ENCODE assay signal across 1 cellular context in genomic region chr2:205699554-205700289, GRCh38.
TF ChIP-seq lines count a peak whose summit lies in the region.

No MANE protein-coding gene starts in this region.

TF ChIP-seq in SK-N-SH treated with all-trans-retinoic acid at 6 μM for 48 hours, 23 proteins besides CTCF, POLR2A, EP300 and RAD21 (continued from another document):
- TF ChIP-seq, protein P1, sequence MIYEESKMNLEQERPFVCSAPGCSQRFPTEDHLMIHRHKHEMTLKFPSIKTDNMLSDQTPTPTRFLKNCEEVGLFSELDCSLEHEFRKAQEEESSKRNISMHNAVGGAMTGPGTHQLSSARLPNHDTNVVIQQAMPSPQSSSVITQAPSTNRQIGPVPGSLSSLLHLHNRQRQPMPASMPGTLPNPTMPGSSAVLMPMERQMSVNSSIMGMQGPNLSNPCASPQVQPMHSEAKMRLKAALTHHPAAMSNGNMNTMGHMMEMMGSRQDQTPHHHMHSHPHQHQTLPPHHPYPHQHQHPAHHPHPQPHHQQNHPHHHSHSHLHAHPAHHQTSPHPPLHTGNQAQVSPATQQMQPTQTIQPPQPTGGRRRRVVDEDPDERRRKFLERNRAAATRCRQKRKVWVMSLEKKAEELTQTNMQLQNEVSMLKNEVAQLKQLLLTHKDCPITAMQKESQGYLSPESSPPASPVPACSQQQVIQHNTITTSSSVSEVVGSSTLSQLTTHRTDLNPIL (CRISPR knock-in tag; IDR thresholded peaks at IDR 0.05; ENCODE audit: low read depth) = no peak
